ENCODE assay signal across 18 cellular contexts in the genomic region with DNA sequence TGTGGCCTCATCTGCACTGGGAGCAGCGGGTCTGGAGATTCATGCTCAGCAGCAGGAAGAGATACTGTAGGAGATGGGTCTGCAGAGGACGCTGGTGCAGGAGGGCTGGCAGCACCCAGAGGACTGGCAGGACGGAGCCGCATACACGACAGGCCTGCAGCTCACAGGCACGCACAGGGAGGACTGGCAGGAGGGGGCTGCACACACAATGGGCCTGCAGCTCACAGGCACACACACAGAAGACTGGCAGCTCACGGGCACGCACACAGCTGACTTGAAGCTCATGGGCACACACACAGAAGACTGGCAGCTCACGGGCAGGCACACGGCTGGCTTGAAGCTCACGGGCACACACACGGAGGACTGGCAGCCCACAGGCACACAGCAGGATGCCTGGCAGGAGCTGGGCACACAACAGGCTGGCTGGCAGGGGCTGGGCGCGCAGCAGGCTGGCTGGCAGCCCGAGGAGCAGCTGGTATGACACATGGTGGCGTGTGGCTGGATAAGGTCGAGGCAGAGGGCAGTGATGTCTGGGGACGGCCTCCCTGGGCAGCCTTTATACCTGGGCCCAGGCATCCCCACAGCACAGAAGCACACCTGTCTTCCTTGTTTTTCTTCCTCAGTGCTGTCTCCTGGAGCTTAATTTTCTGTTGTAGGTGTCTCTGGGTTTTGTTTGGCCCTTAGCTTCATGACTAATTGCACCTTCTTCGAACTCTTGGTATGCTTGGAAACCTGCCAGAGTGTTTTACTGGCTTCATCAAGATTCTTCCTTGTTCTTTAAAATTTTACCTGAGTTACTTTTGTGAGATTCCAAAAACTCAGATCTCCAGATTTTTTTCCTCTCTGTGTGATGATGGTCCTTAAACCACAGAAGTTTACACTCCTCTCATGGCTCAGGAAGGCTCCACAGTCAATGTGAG. TPM values are rescaled to one million over a fixed set of nuclear protein-coding genes. Genes with fewer than 3 reads are reported as not detected.
DNase-seq lines count a peak whose midpoint lies in the region; ATAC-seq and TF ChIP-seq lines count a peak whose summit lies in the region.
"Had no signal": no experiment of that assay in that cellular context is flagged by ENCODE, and none has a peak within 500 bp of the region (broad histone marks: within the 10 kb centered on the region; RNA-seq: fewer than 3 reads in every experiment).

TSS of gene KRTAP12-2 (minus strand) at position 527 of the 920 bp plus-strand sequence. CDS start at position 486, 41 bp downstream.

- DNase-seq in NCI-H146 (lab: John Stamatoyannopoulos, UW) (peak; percentile 22), NCI-H146 treated with DMSO at 0.1 percent for 48 hours (lab: John Stamatoyannopoulos, UW; ENCODE audit: unreplicated experiment) (no peak), NCI-H1092 treated with DMSO at 0.1 percent for 48 hours (lab: John Stamatoyannopoulos, UW) (peak; percentile 69), RPMI8226 (peak; percentile 70), mucosa of descending colon (no peak), AML-193 (lab: John Stamatoyannopoulos, UW) (no peak)
- DNase-seq: 8988T; activated CD4-positive, alpha-beta T cell treated with anti-CD3 and anti-CD28 coated beads, Interleukin-2, amount 10 ng/mL, durations not matched to agents 7 days and 5 days; activated naive CD4-positive, alpha-beta T cell treated with anti-CD3 and anti-CD28 coated beads, Interleukin-2, amount 10 ng/mL, durations not matched to agents 7 days and 5 days; colonic mucosa; foreskin melanocyte; NCI-H2227 treated with DMSO at 0.1 percent for 48 hours; retina; stimulated activated naive B cell treated with anti-CD40 and anti-IgM and Interleukin-4, amounts not matched to agents 10 μg/mL and 1 μg/mL and 100 μg/mL, for 72 hours; T-cell had no signal

- H3K9me3 ChIP-seq in mucosa of descending colon: peaks cover 6% of the 10 kb centered on the region
- H3K9me3 ChIP-seq: colonic mucosa had no signal

- no peaks in the 10 kb centered on the region for H3K4me1 ChIP-seq in mucosa of descending colon (ENCODE audit: low read depth)
- H3K4me1 ChIP-seq: colonic mucosa had no signal

- no peak for TF ChIP-seq CTCF in mucosa of descending colon (IDR thresholded peaks at IDR 0.05)

- ATAC-seq in mucosa of descending colon (peak; percentile 29), GM21825 (IDR thresholded peaks at IDR 0.05; ENCODE audit: unreplicated experiment) (no peak), HG02840 (IDR thresholded peaks at IDR 0.05; ENCODE audit: low FRiP score, unreplicated experiment) (no peak)
- ATAC-seq: stimulated activated naive B cell treated with anti-CD40 and anti-IgM and Interleukin-4, amounts not matched to agents 10 μg/mL and 1 μg/mL and 100 μg/mL, for 72 hours; T-cell had no signal

- intact Hi-C loops in mucosa of descending colon (cut with DNase I, micrococcal nuclease): no loop called here

- no peak within 1 kb of the TSS for H3K4me3 ChIP-seq in mucosa of descending colon
- H3K4me3 ChIP-seq: colonic mucosa had no signal

- H3K36me3 ChIP-seq in mucosa of descending colon (ENCODE audit: low read depth): no peaks in the 10 kb centered on the region
- H3K36me3 ChIP-seq: colonic mucosa, neutrophil had no signal

RNA-seq across cellular contexts. Expression of gene KRTAP12-2, which starts in this region (rescaled TPM):
- total RNA-seq in mucosa of descending colon: not detected
- total RNA-seq: activated CD4-positive, alpha-beta T cell treated with anti-CD3 and anti-CD28 coated beads, Interleukin-2, amount 10 ng/mL, durations not matched to agents 7 days and 5 days; colonic mucosa; T-cell had no signal

Comparison
In these comparisons a context has a peak if more than half of its experiments do, and no peak if none do; other contexts are left out.
1. DNase-seq: peak in NCI-H146 (single experiment), NCI-H1092 treated with DMSO at 0.1 percent for 48 hours (single experiment) and RPMI8226 (single experiment); none in NCI-H146 treated with DMSO at 0.1 percent for 48 hours (single experiment), mucosa of descending colon (0 of 3) and AML-193 (0 of 2).
2. Peak in ATAC-seq in mucosa of descending colon; RNA of the gene not detected or under 1 TPM.